Comparison of ENCODE assay signal across 8 cellular contexts in genomic region chr16:27268376-27269299, GRCh38. TPM values are rescaled to one million over a fixed set of nuclear protein-coding genes. Genes with fewer than 3 reads are reported as not detected.
A peak's percentile ranks its signal among the peaks of the same experiment; 100 is the strongest.
DNase-seq lines count a peak whose midpoint lies in the region; ATAC-seq and TF ChIP-seq lines count a peak whose summit lies in the region.

Gene NSMCE1, minus strand, starts transcription at chr16:27268772. Its CDS starts 11,202 bp downstream, at chr16:27257570.

- ATAC-seq in CD4-positive, alpha-beta T cell (ENCODE audit: poor library complexity) = peak; percentile 97
- ATAC-seq in GM19397 (IDR thresholded peaks at IDR 0.05; ENCODE audit: unreplicated experiment) = peak; percentile 97
- peak; percentile 85 for ATAC-seq in HG03571 (IDR thresholded peaks at IDR 0.05; ENCODE audit: unreplicated experiment)
- ATAC-seq in activated CD8-positive, alpha-beta T cell treated with anti-CD3 and anti-CD28 coated beads, Interleukin-2, amount 10 ng/mL, durations not matched to agents 7 days and 5 days = peak; percentile 99
- ATAC-seq in lower lobe of right lung = peak; percentile 99

- H3K27ac Mint-ChIP-seq in CD4-positive, alpha-beta T cell = peak within 1 kb of the TSS; percentile 98
- H3K27ac Mint-ChIP-seq in activated CD8-positive, alpha-beta T cell treated with anti-CD3 and anti-CD28 coated beads, Interleukin-2, amount 10 ng/mL, durations not matched to agents 7 days and 5 days = peak within 1 kb of the TSS; percentile 99

- peak within 1 kb of the TSS; percentile 85 for H3K4me3 ChIP-seq in lower lobe of right lung

- CTCF ChIA-PET in CD4-positive, alpha-beta T cell (lab: Charles Lee) = interaction anchor here (0.8 to 1.1 kb wide), 2 partner anchors 34 to 99 kb away, joined by 3 to 6 read pairs; no protein-coding TSS in a partner anchor
- CTCF ChIA-PET in activated CD8-positive, alpha-beta T cell treated with anti-CD3 and anti-CD28 coated beads, Interleukin-2, amount 10 ng/mL, durations not matched to agents 7 days and 5 days (lab: Charles Lee) = interaction anchor here (1.0 to 4.9 kb wide), 6 partner anchors 15 to 99 kb away, joined by 3 to 30 read pairs (median 4); no protein-coding TSS in a partner anchor

- no peaks in the 10 kb centered on the region for H3K9me3 Mint-ChIP-seq in CD4-positive, alpha-beta T cell
- H3K9me3 Mint-ChIP-seq in activated CD8-positive, alpha-beta T cell treated with anti-CD3 and anti-CD28 coated beads, Interleukin-2, amount 10 ng/mL, durations not matched to agents 7 days and 5 days (ENCODE audit: insufficient read depth) = peaks cover 3% of the 10 kb centered on the region

- H3K36me3 ChIP-seq in lower lobe of right lung = no peaks in the 10 kb centered on the region

- H3K27me3 ChIP-seq in CD4-positive, alpha-beta T cell (ENCODE audit: control insufficient read depth, insufficient read depth, low read length) = no peaks in the 10 kb centered on the region
- H3K27me3 ChIP-seq in lower lobe of right lung (ENCODE audit: low read depth) = no peaks in the 10 kb centered on the region

- peak; percentile 91 to 98 (median 96) for DNase-seq in CD4-positive, alpha-beta T cell
- DNase-seq in NCI-H82 treated with DMSO at 0.1 percent for 48 hours (lab: John Stamatoyannopoulos, UW; ENCODE audit: unreplicated experiment) = peak; percentile 81
- DNase-seq in activated CD8-positive, alpha-beta T cell treated with anti-CD3 and anti-CD28 coated beads, Interleukin-2, amount 10 ng/mL, durations not matched to agents 7 days and 5 days = peak; percentile 98
- peak; percentile 93 for DNase-seq in effector CD4-positive, alpha-beta T cell
- DNase-seq in lower lobe of right lung = peak; percentile 98
- peak; percentile 96 to 99 (median 97) for DNase-seq in stimulated activated CD4-positive, alpha-beta T cell treated with anti-CD3 and anti-CD28 coated beads, TNF-alpha, amount 100 ng/mL, for 24 hours (ENCODE audit: low read depth in 3 of 3)

- peaks cover 12% of the 10 kb centered on the region for H3K36me3 Mint-ChIP-seq in CD4-positive, alpha-beta T cell (ENCODE audit: low read depth)
- H3K36me3 Mint-ChIP-seq in activated CD8-positive, alpha-beta T cell treated with anti-CD3 and anti-CD28 coated beads, Interleukin-2, amount 10 ng/mL, durations not matched to agents 7 days and 5 days (ENCODE audit: low read depth) = peaks cover 43% of the 10 kb centered on the region

- no peak for TF ChIP-seq CTCF in CD4-positive, alpha-beta T cell (IDR thresholded peaks at IDR 0.05)
- TF ChIP-seq CTCF in lower lobe of right lung (IDR thresholded peaks at IDR 0.05) = peak; percentile 30

- H3K4me3 Mint-ChIP-seq in CD4-positive, alpha-beta T cell = peak within 1 kb of the TSS; percentile 100
- H3K4me3 Mint-ChIP-seq in activated CD8-positive, alpha-beta T cell treated with anti-CD3 and anti-CD28 coated beads, Interleukin-2, amount 10 ng/mL, durations not matched to agents 7 days and 5 days = peak within 1 kb of the TSS; percentile 98

- peaks cover 73% of the 10 kb centered on the region for H3K4me1 Mint-ChIP-seq in CD4-positive, alpha-beta T cell (ENCODE audit: low read depth)
- H3K4me1 Mint-ChIP-seq in activated CD8-positive, alpha-beta T cell treated with anti-CD3 and anti-CD28 coated beads, Interleukin-2, amount 10 ng/mL, durations not matched to agents 7 days and 5 days (ENCODE audit: low read depth) = peaks cover 80% of the 10 kb centered on the region

- peaks cover 7% of the 10 kb centered on the region for H3K4me1 ChIP-seq in lower lobe of right lung

- POLR2A ChIA-PET in CD4-positive, alpha-beta T cell (lab: Charles Lee) = interaction anchor here (0.6 to 2.7 kb wide), 10 partner anchors 8 to 99 kb away, joined by 3 to 18 read pairs (median 4); no protein-coding TSS in a partner anchor
- POLR2A ChIA-PET in activated CD8-positive, alpha-beta T cell treated with anti-CD3 and anti-CD28 coated beads, Interleukin-2, amount 10 ng/mL, durations not matched to agents 7 days and 5 days (lab: Charles Lee) = interaction anchor here (0.6 to 4.5 kb wide), 9 partner anchors 10 to 139 kb away, joined by 3 to 31 read pairs (median 4); no protein-coding TSS in a partner anchor

- H3K27me3 Mint-ChIP-seq in CD4-positive, alpha-beta T cell = no peaks in the 10 kb centered on the region
- H3K27me3 Mint-ChIP-seq in activated CD8-positive, alpha-beta T cell treated with anti-CD3 and anti-CD28 coated beads, Interleukin-2, amount 10 ng/mL, durations not matched to agents 7 days and 5 days (ENCODE audit: low read depth) = no peaks in the 10 kb centered on the region

- H3K27ac ChIP-seq in CD4-positive, alpha-beta T cell (ENCODE audit: low read depth, low read length) = peak within 1 kb of the TSS; percentile 81
- peak within 1 kb of the TSS; percentile 87 for H3K27ac ChIP-seq in lower lobe of right lung

- intact Hi-C loops in CD4-positive, alpha-beta T cell (cut with DNase I, micrococcal nuclease) = loop anchor here (1.0 to 2.0 kb wide), 4 partner anchors 33 to 64 kb away; no protein-coding TSS in a partner anchor
- intact Hi-C loops in lower lobe of right lung (cut with DNase I) = no loop called here

- no peaks in the 10 kb centered on the region for H3K9me3 ChIP-seq in CD4-positive, alpha-beta T cell (ENCODE audit: control insufficient read depth, low read length)
- H3K9me3 ChIP-seq in lower lobe of right lung = no peaks in the 10 kb centered on the region

RNA-seq across cellular contexts. Expression of gene NSMCE1, which starts in this region (rescaled TPM):
- total RNA-seq in CD4-positive, alpha-beta T cell = 10 to 100 TPM; 31.9 to 33.9 TPM
- 10 to 100 TPM; 87.3 to 94.9 TPM for total RNA-seq in activated CD8-positive, alpha-beta T cell treated with anti-CD3 and anti-CD28 coated beads, Interleukin-2, amount 10 ng/mL, durations not matched to agents 7 days and 5 days
- total RNA-seq in lower lobe of right lung = 53.0 TPM

Comparison
In these comparisons a context has a peak if more than half of its experiments do, and no peak if none do; other contexts are left out.
1. Peak in every context shown above with its lines: DNase-seq, ATAC-seq, H3K4me3 ChIP-seq and H3K27ac ChIP-seq.